ENCODE assay signal across 8 cellular contexts in genomic region chr1:66436378-66437135, GRCh38.
DNase-seq lines count a peak whose midpoint lies in the region; ATAC-seq lines count a peak whose summit lies in the region.

No MANE protein-coding gene starts in this region.

- peak; percentile 71 for DNase-seq in COLO829 (ENCODE audit: low spot score)
- peak; percentile 58 for DNase-seq in T1000 (lab: John Stamatoyannopoulos, UW)
- DNase-seq in dermis blood vessel endothelial cell = peak; percentile 47
- peak; percentile 46 to 66 (median 50) for DNase-seq in stimulated activated CD4-positive, alpha-beta T cell treated with anti-CD3 and anti-CD28 coated beads, Interleukin-12 subunit alpha, Interleukin-12 subunit beta, amount 100 ng/mL, for 48 hours (ENCODE audit: low read depth in 2 of 3, low spot score in 1 of 3)
- no peak for DNase-seq in epidermal melanocyte (ENCODE audit: insufficient read length, low spot score)
- no peak for DNase-seq in NCI-H510A treated with DMSO at 0.1 percent for 48 hours (lab: John Stamatoyannopoulos, UW)

- ATAC-seq in GM19455 (IDR thresholded peaks at IDR 0.05; ENCODE audit: unreplicated experiment) (peak; percentile 61), HG03432 (IDR thresholded peaks at IDR 0.05; ENCODE audit: unreplicated experiment) (peak; percentile 72)

Comparison
In these comparisons a context has a peak if more than half of its experiments do, and no peak if none do; other contexts are left out.
1. DNase-seq: peak in COLO829 (single experiment), T1000 (single experiment), dermis blood vessel endothelial cell (single experiment) and stimulated activated CD4-positive, alpha-beta T cell treated with anti-CD3 and anti-CD28 coated beads, Interleukin-12 subunit alpha, Interleukin-12 subunit beta, amount 100 ng/mL, for 48 hours (3 of 3); none in epidermal melanocyte (single experiment) and NCI-H510A treated with DMSO at 0.1 percent for 48 hours (single experiment).